In the genomic region with DNA sequence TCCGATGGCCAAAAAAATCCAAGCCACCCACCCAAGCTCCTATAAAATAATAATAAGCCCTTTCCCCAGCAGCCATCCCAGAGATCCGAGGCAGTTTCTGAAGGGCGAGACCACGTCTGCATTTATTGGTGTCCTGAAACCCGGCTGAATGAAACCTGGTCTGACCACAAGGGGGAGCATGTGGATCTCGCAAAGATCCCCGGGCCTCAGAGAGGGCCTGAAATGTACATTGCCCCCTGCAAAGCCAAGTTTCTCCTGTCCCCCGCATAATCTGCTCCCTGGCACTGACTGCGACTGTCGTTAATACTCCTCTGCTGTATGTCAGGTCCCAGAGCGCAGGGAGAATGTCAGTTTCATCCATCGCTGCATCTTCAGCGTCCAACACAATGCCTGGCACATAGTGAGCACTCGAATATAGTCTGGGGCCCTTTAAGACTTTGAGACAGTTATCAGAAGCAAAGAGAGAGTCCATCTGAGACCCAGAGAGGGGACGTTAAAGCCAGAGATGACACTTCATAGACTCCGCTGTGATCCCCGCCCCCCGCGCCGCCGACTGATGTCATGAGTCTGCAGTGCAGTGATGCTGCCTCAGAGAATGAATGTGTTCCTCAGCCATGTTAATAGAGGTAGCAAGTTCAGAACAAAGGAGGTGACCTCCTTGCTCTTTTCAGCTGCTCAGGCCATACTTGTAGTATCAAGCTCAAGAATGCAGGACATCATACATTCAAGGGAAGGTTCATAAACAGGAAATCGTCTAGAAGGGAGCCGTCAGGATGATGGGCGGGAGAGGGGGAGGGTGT, we compare ENCODE assay signal across 8 cellular contexts.
DNase-seq lines count a peak whose midpoint lies in the region; ATAC-seq and TF ChIP-seq lines count a peak whose summit lies in the region.

No MANE protein-coding gene starts in this region.

- no peaks in the 10 kb centered on the region; the same call in 1 of the 2 replicates for H3K27me3 ChIP-seq in H7 (ENCODE audit: control insufficient read depth, insufficient read depth, low read length)

- H3K4me3 ChIP-seq in AG09309 (ENCODE audit: control insufficient read depth, low read depth, low read length) (no peak overlapping the region), H7 (ENCODE audit: insufficient read depth, low read depth, low read length) (no peak overlapping the region)

- no peaks in the 10 kb centered on the region for H3K36me3 ChIP-seq in H7 (replicated peaks; ENCODE audit: control insufficient read depth, insufficient read depth, low read length)

- peak; percentile 83 for TF ChIP-seq CTCF in AG09309 (IDR thresholded peaks at IDR 0.05; ENCODE audit: control insufficient read depth, insufficient read depth, low read depth, low read length, missing control alignments)

- peak; percentile 16 for DNase-seq in AG09309 (ENCODE audit: low read depth)
- DNase-seq in H7 = peak; percentile 95
- peak; percentile 35 for DNase-seq in NCI-H526 treated with DMSO at 0.1 percent for 48 hours (lab: John Stamatoyannopoulos, UW)
- DNase-seq in activated CD4-positive, alpha-beta T cell treated with anti-CD3 and anti-CD28 coated beads, Interleukin-2, amount 50 U/mL, for 4 hours = peak; percentile 53 to 61
- peak; percentile 83 for DNase-seq in ecto neural progenitor cell (ENCODE audit: low spot score)
- peak; percentile 67 to 84 for DNase-seq in lung microvascular endothelial cell (ENCODE audit: low read depth in 2 of 2)
- peak; percentile 17 for DNase-seq in stimulated activated CD8-positive, alpha-beta memory T cell treated with anti-CD3 and anti-CD28 coated beads, Interleukin-12 subunit alpha, Interleukin-12 subunit beta, amount 100 ng/mL, for 4 hours (ENCODE audit: low read depth)

- ATAC-seq in HG03354 (IDR thresholded peaks at IDR 0.05; ENCODE audit: poor library complexity, severe bottlenecking, unreplicated experiment) = no peak

Comparison
In these comparisons a context has a peak if more than half of its experiments do, and no peak if none do; other contexts are left out.
1. DNase-seq: peak in every context shown above with its lines; median percentile 95 in H7; 83 in ecto neural progenitor cell; 76 in lung microvascular endothelial cell; 57 in activated CD4-positive, alpha-beta T cell treated with anti-CD3 and anti-CD28 coated beads, Interleukin-2, amount 50 U/mL, for 4 hours; 35 in NCI-H526 treated with DMSO at 0.1 percent for 48 hours; 17 in stimulated activated CD8-positive, alpha-beta memory T cell treated with anti-CD3 and anti-CD28 coated beads, Interleukin-12 subunit alpha, Interleukin-12 subunit beta, amount 100 ng/mL, for 4 hours; 16 in AG09309.